In the genomic region with DNA sequence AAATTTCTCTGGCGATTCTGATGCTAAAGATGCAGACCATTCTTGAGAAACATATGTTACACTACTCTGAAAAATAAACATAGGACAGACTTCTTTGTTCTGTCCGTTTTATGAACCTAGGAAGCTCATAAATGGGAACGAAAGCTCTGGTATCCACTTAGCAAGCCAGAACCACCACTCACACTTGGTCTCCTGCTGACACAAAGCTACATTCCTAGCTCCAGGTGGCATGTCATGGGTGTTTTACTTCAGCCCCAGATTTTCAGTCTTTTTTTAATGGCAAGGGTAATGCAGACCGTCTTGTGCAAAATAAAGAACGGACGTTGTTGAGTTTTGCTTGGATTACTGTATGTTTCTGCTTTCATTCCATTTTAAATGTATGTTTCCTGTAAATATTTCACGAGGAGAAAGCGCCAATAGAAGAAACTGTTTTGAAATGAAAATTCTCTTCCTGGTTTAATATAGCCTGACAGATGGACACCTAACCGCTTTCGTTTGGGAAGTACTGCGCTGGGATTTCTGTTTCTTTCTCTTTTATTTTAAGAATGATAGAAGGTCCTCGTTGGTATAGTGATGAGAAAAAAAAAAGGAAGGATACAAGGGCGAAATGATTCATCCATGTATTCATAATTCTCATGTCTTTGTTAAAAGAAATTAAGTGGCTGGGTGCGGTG, we compare ENCODE assay signal across 8 cellular contexts. TPM values are rescaled to one million over a fixed set of nuclear protein-coding genes. Genes with fewer than 3 reads are reported as not detected.
DNase-seq lines count a peak whose midpoint lies in the region; ATAC-seq, FAIRE-seq and TF ChIP-seq lines count a peak whose summit lies in the region.

No MANE protein-coding gene starts in this region.

- H3K4me1 ChIP-seq in kidney (ENCODE audit: control insufficient read depth in 1 of 2, insufficient read depth in 1 of 2, low read depth in 1 of 2, low read length in 2 of 2) (peaks cover 0 to 11% of the 10 kb centered on the region in 2 donors), stomach smooth muscle (ENCODE audit: control insufficient read depth, insufficient read depth, low read length) (peaks cover 3% of the 10 kb centered on the region)

- peaks cover 22% of the 10 kb centered on the region for H3K4me1 Mint-ChIP-seq in brain

- no peaks in the 10 kb centered on the region; the same call in 1 of the 2 replicates for H3K9me3 ChIP-seq in AG04450 (ENCODE audit: control insufficient read depth, insufficient read depth, low read length)
- H3K9me3 ChIP-seq in kidney (ENCODE audit: control insufficient read depth in 1 of 2, low read length in 2 of 2): no peaks in the 10 kb centered on the region
- no peaks in the 10 kb centered on the region for H3K9me3 ChIP-seq in stomach smooth muscle (ENCODE audit: control insufficient read depth in 2 of 2, low read length in 2 of 2)

- H3K9ac ChIP-seq in kidney (ENCODE audit: low read length in 2 of 2): peak overlapping the region; percentile 88 to 93
- peak overlapping the region; percentile 88 to 92 for H3K9ac ChIP-seq in stomach smooth muscle (ENCODE audit: low read length in 2 of 2)

- ATAC-seq in HG03108 (IDR thresholded peaks at IDR 0.05; ENCODE audit: unreplicated experiment) (no peak), GM21619 (IDR thresholded peaks at IDR 0.05; ENCODE audit: unreplicated experiment) (no peak)

- DNase-seq in AG04450 (ENCODE audit: low read depth, low spot score): no peak
- DNase-seq in GM12891 (ENCODE audit: insufficient read length, low spot score): no peak
- peak; percentile 92 for DNase-seq in NCI-H69 (lab: John Stamatoyannopoulos, UW)
- no peak for DNase-seq in kidney

- CTCF ChIA-PET in AG04450 (lab: Charles Lee): interaction anchor here (0.9 kb wide), 1 partner anchor 806 kb away, joined by 3 read pairs; no protein-coding TSS in a partner anchor

- H3K4me3 ChIP-seq in AG04450 (ENCODE audit: low read depth, low read length) (peak overlapping the region; percentile 92), kidney (ENCODE audit: low read length in 2 of 2) (peak overlapping the region; percentile 85 to 86), stomach smooth muscle (ENCODE audit: low read length in 2 of 2) (peak overlapping the region; percentile 90 to 97)

- peaks cover 8% of the 10 kb centered on the region for H3K36me3 Mint-ChIP-seq in brain

- no peak for FAIRE-seq in GM12891 (lab: Jason Lieb, UNC)
- no peak for FAIRE-seq in kidney (lab: Jason Lieb, UNC)

- TF ChIP-seq CTCF in AG04450 (IDR thresholded peaks at IDR 0.05; ENCODE audit: low read depth, low read length) (peak; percentile 26; the same call in 1 of the 2 replicates), brain (conservative IDR thresholded peaks at IDR 0.05) (no peak), kidney (IDR thresholded peaks at IDR 0.05; ENCODE audit: borderline replicate concordance, extremely low read depth, insufficient read depth) (no peak)

- peak overlapping the region; percentile 77 for H3K27ac ChIP-seq in AG04450 (ENCODE audit: low read depth, low read length)
- peak overlapping the region; percentile 99 for H3K27ac ChIP-seq in kidney (ENCODE audit: low read depth in 2 of 2, low read length in 2 of 2)
- peak overlapping the region; percentile 93 for H3K27ac ChIP-seq in stomach smooth muscle (ENCODE audit: low read length)

- POLR2A ChIA-PET in AG04450 (lab: Yijun Ruan, JAX): interaction anchor here (1.0 to 1.9 kb wide), 4 partner anchors 9 to 238 kb away, joined by 3 to 14 read pairs (median 3); a partner anchor contains a TSS

- intact Hi-C loops in kidney (cut with DNase I): no loop called here

- peak; percentile 40; the same call in 1 of the 2 replicates for TF ChIP-seq POLR2A in GM12891 (IDR thresholded peaks at IDR 0.05; ENCODE audit: low read depth, low read length)

- peaks cover 8% of the 10 kb centered on the region for H3K27me3 Mint-ChIP-seq in brain

- H3K36me3 ChIP-seq in kidney (ENCODE audit: control insufficient read depth in 1 of 2, insufficient read depth in 2 of 2, low read length in 2 of 2) (no peaks in the 10 kb centered on the region), stomach smooth muscle (ENCODE audit: control insufficient read depth in 2 of 2, insufficient read depth in 2 of 2, low read length in 2 of 2) (no peaks in the 10 kb centered on the region)

- peak overlapping the region; percentile 96 to 100 (median 100) for H3K4me3 Mint-ChIP-seq in brain

- peak overlapping the region; percentile 96 to 100 (median 100) for H3K27ac Mint-ChIP-seq in brain

- no peaks in the 10 kb centered on the region for H3K27me3 ChIP-seq in AG04450 (ENCODE audit: control insufficient read depth, insufficient read depth, low read length)
- no peaks in the 10 kb centered on the region for H3K27me3 ChIP-seq in stomach smooth muscle (ENCODE audit: control insufficient read depth in 1 of 2, insufficient read depth in 2 of 2, low read length in 2 of 2)

- no peaks in the 10 kb centered on the region for H3K9me3 Mint-ChIP-seq in brain

TF ChIP-seq in GM12891, 5 proteins besides CTCF, POLR2A, EP300 and RAD21:
- 0 out of 2 replicates have a peak, but pooled peaks have one; percentile 33 for TF ChIP-seq POLR2AphosphoS5 (IDR thresholded peaks at IDR 0.05; ENCODE audit: low read depth, low read length)
- TF ChIP-seq SPI1 (IDR thresholded peaks at IDR 0.05; ENCODE audit: low read depth, low read length): no peak
TF ChIP-seq in GM12891: peak in this region for 1.

RNA-seq across cellular contexts. Expression of a gene that starts 0.8 kb away (rescaled TPM):
- polyA plus RNA-seq in AG04450 (2011; rRNA removed) (36.2 and 47.1 TPM in 2 replicates), brain (ENCODE audit: insufficient read depth, low read depth, low replicate concordance) (36.5 TPM), kidney (ENCODE audit: insufficient read depth, low read depth, low replicate concordance) (60.8 TPM)
- 11.9 and 15.8 TPM in 2 replicates for polyA minus RNA-seq in AG04450 (2011; rRNA and poly(A)+ RNA removed)
- polyA plus RNA-seq in GM12891 (2012; ENCODE audit: low read depth, missing spikeins): 39.8 TPM
- 26.5 TPM for total RNA-seq in kidney

RNA-seq across cellular contexts. Expression of a gene that starts 4.4 kb away (rescaled TPM):
- polyA plus RNA-seq in AG04450 (2011; rRNA removed): 101 and 105 TPM in 2 replicates
- polyA minus RNA-seq in AG04450 (2011; rRNA and poly(A)+ RNA removed): 198 and 209 TPM in 2 replicates
- polyA plus RNA-seq in GM12891 (2012; ENCODE audit: low read depth, missing spikeins): 75.8 TPM
- polyA plus RNA-seq in brain (ENCODE audit: insufficient read depth, low read depth, low replicate concordance): 148 TPM
- 229 TPM for total RNA-seq in kidney
- 220 TPM for polyA plus RNA-seq in kidney (ENCODE audit: insufficient read depth, low read depth, low replicate concordance)

RNA-seq across cellular contexts. Expression of a gene that starts 33.9 kb away (rescaled TPM):
- polyA plus RNA-seq in AG04450 (2011; rRNA removed) (649 and 720 TPM in 2 replicates), brain (ENCODE audit: insufficient read depth, low read depth, low replicate concordance) (725 TPM), kidney (ENCODE audit: insufficient read depth, low read depth, low replicate concordance) (757 TPM)
- 136 and 155 TPM in 2 replicates for polyA minus RNA-seq in AG04450 (2011; rRNA and poly(A)+ RNA removed)
- polyA plus RNA-seq in GM12891 (2012; ENCODE audit: low read depth, missing spikeins): 288 TPM
- 258 TPM for total RNA-seq in kidney

RNA-seq across cellular contexts. Expression of a gene that starts 51.4 kb away (rescaled TPM):
- polyA plus RNA-seq in AG04450 (2011; rRNA removed) (49.8 and 54.0 TPM in 2 replicates), brain (ENCODE audit: insufficient read depth, low read depth, low replicate concordance) (34.1 TPM), kidney (ENCODE audit: insufficient read depth, low read depth, low replicate concordance) (111 TPM)
- polyA minus RNA-seq in AG04450 (2011; rRNA and poly(A)+ RNA removed): 15.4 and 18.3 TPM in 2 replicates
- polyA plus RNA-seq in GM12891 (2012; ENCODE audit: low read depth, missing spikeins): 63.3 TPM
- total RNA-seq in kidney: 50.0 TPM
